ENCODE assay signal across 30 cellular contexts in genomic region chr4:104393649-104394048, GRCh38.
DNase-seq lines count a peak whose midpoint lies in the region; ATAC-seq and TF ChIP-seq lines count a peak whose summit lies in the region.
"Had no signal": no experiment of that assay in that cellular context is flagged by ENCODE, and none has a peak within 500 bp of the region (broad histone marks: within the 10 kb centered on the region; RNA-seq: fewer than 3 reads in every experiment).

No MANE protein-coding gene starts in this region.

- H3K9me3 Mint-ChIP-seq in glutamatergic neuron (ENCODE audit: unreplicated experiment), result peaks cover 15% of the 10 kb centered on the region
- H3K9me3 Mint-ChIP-seq: natural killer cell treated with Interleukin-12 subunit alpha and Interleukin-12 subunit beta and Interleukin-15 and Interleukin-18, amount 100 ng/mL, for 72 hours had no signal

- TF ChIP-seq CTCF in glutamatergic neuron (IDR thresholded peaks at IDR 0.05; ENCODE audit: partially characterized antibody, unreplicated experiment), result no peak

- H3K27ac Mint-ChIP-seq in glutamatergic neuron (ENCODE audit: unreplicated experiment), result peak overlapping the region; percentile 79
- H3K27ac Mint-ChIP-seq: activated CD4-positive, alpha-beta T cell treated with anti-CD3 and anti-CD28 coated beads, Interleukin-2, amount 10 ng/mL, durations not matched to agents 7 days and 5 days; activated CD8-positive, alpha-beta memory T cell treated with anti-CD3 and anti-CD28 coated beads, Interleukin-2, amount 10 ng/mL, durations not matched to agents 7 days and 5 days; activated naive CD4-positive, alpha-beta T cell treated with anti-CD3 and anti-CD28 coated beads, Interleukin-2, amount 50 U/mL, for 24 hours; natural killer cell treated with Interleukin-12 subunit alpha and Interleukin-12 subunit beta and Interleukin-15 and Interleukin-18, amount 100 ng/mL, for 72 hours had no signal

- ATAC-seq in GM19324 (IDR thresholded peaks at IDR 0.05; ENCODE audit: low FRiP score, unreplicated experiment), result no peak
- ATAC-seq: activated CD8-positive, alpha-beta memory T cell treated with anti-CD3 and anti-CD28 coated beads, Interleukin-2, amount 10 ng/mL, durations not matched to agents 7 days and 5 days; K562; natural killer cell treated with Interleukin-12 subunit alpha and Interleukin-12 subunit beta and Interleukin-15 and Interleukin-18, amount 100 ng/mL, for 72 hours; sciatic nerve had no signal

- peak overlapping the region; percentile 58 for H3K27ac ChIP-seq in angular gyrus (ENCODE audit: low read depth, low read length)
- H3K27ac ChIP-seq: ascending aorta, esophagus muscularis mucosa, GM23248, pancreas, Peyer's patch, SJCRH30, stomach, upper lobe of left lung, VCaP had no signal

- peaks cover 7% of the 10 kb centered on the region for H3K27me3 Mint-ChIP-seq in glutamatergic neuron (ENCODE audit: unreplicated experiment)
- H3K27me3 Mint-ChIP-seq: activated CD4-positive, alpha-beta T cell treated with anti-CD3 and anti-CD28 coated beads, Interleukin-2, amount 10 ng/mL, durations not matched to agents 7 days and 5 days; activated CD8-positive, alpha-beta memory T cell treated with anti-CD3 and anti-CD28 coated beads, Interleukin-2, amount 10 ng/mL, durations not matched to agents 7 days and 5 days; natural killer cell treated with Interleukin-12 subunit alpha and Interleukin-12 subunit beta and Interleukin-15 and Interleukin-18, amount 100 ng/mL, for 72 hours had no signal

- H3K36me3 Mint-ChIP-seq in glutamatergic neuron (ENCODE audit: unreplicated experiment), result no peaks in the 10 kb centered on the region
- H3K36me3 Mint-ChIP-seq: activated CD8-positive, alpha-beta memory T cell treated with anti-CD3 and anti-CD28 coated beads, Interleukin-2, amount 10 ng/mL, durations not matched to agents 7 days and 5 days; activated naive CD4-positive, alpha-beta T cell treated with anti-CD3 and anti-CD28 coated beads, Interleukin-2, amount 50 U/mL, for 24 hours; natural killer cell treated with Interleukin-12 subunit alpha and Interleukin-12 subunit beta and Interleukin-15 and Interleukin-18, amount 100 ng/mL, for 72 hours had no signal

- peaks cover 24% of the 10 kb centered on the region for H3K4me1 Mint-ChIP-seq in glutamatergic neuron (ENCODE audit: low read depth, unreplicated experiment)
- H3K4me1 Mint-ChIP-seq: activated CD4-positive, alpha-beta T cell treated with anti-CD3 and anti-CD28 coated beads, Interleukin-2, amount 10 ng/mL, durations not matched to agents 7 days and 5 days; activated CD8-positive, alpha-beta memory T cell treated with anti-CD3 and anti-CD28 coated beads, Interleukin-2, amount 10 ng/mL, durations not matched to agents 7 days and 5 days; activated naive CD4-positive, alpha-beta T cell treated with anti-CD3 and anti-CD28 coated beads, Interleukin-2, amount 50 U/mL, for 24 hours had no signal

- H3K4me3 Mint-ChIP-seq in glutamatergic neuron (ENCODE audit: unreplicated experiment), result peak overlapping the region; percentile 61
- H3K4me3 Mint-ChIP-seq: activated CD4-positive, alpha-beta T cell treated with anti-CD3 and anti-CD28 coated beads, Interleukin-2, amount 10 ng/mL, durations not matched to agents 7 days and 5 days; activated CD8-positive, alpha-beta memory T cell treated with anti-CD3 and anti-CD28 coated beads, Interleukin-2, amount 10 ng/mL, durations not matched to agents 7 days and 5 days; activated naive CD4-positive, alpha-beta T cell treated with anti-CD3 and anti-CD28 coated beads, Interleukin-2, amount 50 U/mL, for 24 hours; natural killer cell treated with Interleukin-12 subunit alpha and Interleukin-12 subunit beta and Interleukin-15 and Interleukin-18, amount 100 ng/mL, for 72 hours had no signal

- DNase-seq in NCI-H1436 treated with DMSO at 0.1 percent for 48 hours (lab: John Stamatoyannopoulos, UW) (peak; percentile 2), NCI-H1436 (lab: John Stamatoyannopoulos, UW) (no peak), glutamatergic neuron (no peak), superior temporal gyrus (ENCODE audit: extremely low spot score) (peak; percentile 36), hepatic stellate cell (ENCODE audit: low spot score) (no peak), GM19238 (ENCODE audit: insufficient read length, low spot score) (no peak)
- DNase-seq: 8988T; activated CD4-positive, alpha-beta T cell treated with anti-CD3 and anti-CD28 coated beads, Interleukin-2, amount 10 ng/mL, durations not matched to agents 7 days and 5 days; activated CD8-positive, alpha-beta memory T cell treated with anti-CD3 and anti-CD28 coated beads, Interleukin-2, amount 10 ng/mL, durations not matched to agents 7 days and 5 days; AML-193; cerebellar nuclear complex; effector CD4-positive, alpha-beta T cell; GM23248; kidney glomerular epithelial cell; NCI-H226; pancreas; Peyer's patch; stomach; T-helper 2 cell; upper lobe of left lung had no signal

Comparison
In these comparisons a context has a peak if more than half of its experiments do, and no peak if none do; other contexts are left out.
1. DNase-seq: peak in NCI-H1436 treated with DMSO at 0.1 percent for 48 hours (single experiment) and superior temporal gyrus (single experiment); none in NCI-H1436 (single experiment), glutamatergic neuron (single experiment), hepatic stellate cell (single experiment) and GM19238 (single experiment).